In the genomic region with DNA sequence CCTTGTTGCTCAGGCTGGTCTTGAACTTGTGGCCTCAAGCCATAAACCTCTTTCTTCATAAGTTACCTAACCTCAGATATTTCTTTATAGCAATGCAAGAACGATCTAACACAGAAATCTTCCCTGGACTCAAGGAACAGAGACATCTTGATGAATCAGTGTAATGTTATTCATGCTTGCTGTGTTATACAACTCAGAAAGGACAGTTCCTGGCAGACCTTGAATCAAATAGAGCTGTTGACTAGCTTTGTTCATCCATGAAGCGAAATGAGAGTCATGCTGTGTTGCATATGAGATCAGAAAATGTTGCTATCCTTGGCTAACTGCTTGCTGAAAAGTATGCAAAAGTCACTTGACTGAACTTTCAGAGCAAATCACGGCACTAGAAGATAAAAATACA, we compare ENCODE assay signal across 1 cellular context.
TF ChIP-seq lines count a peak whose summit lies in the region.

No MANE protein-coding gene starts in this region.

TF ChIP-seq in HepG2, 621 proteins besides CTCF, POLR2A, EP300 and RAD21 (continued from another document):
- TF ChIP-seq, protein P1, sequence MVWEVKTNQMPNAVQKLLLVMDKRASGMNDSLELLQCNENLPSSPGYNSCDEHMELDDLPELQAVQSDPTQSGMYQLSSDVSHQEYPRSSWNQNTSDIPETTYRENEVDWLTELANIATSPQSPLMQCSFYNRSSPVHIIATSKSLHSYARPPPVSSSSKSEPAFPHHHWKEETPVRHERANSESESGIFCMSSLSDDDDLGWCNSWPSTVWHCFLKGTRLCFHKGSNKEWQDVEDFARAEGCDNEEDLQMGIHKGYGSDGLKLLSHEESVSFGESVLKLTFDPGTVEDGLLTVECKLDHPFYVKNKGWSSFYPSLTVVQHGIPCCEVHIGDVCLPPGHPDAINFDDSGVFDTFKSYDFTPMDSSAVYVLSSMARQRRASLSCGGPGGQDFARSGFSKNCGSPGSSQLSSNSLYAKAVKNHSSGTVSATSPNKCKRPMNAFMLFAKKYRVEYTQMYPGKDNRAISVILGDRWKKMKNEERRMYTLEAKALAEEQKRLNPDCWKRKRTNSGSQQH (CRISPR knock-in tag; IDR thresholded peaks at IDR 0.05; ENCODE audit: low read depth), result no peak
- TF ChIP-seq NFKBIZ (CRISPR knock-in tag; IDR thresholded peaks at IDR 0.05) (no peak), NFIB (CRISPR knock-in tag; IDR thresholded peaks at IDR 0.05; ENCODE audit: borderline replicate concordance) (no peak)
TF ChIP-seq in HepG2: peak in this region for 0.
